Comparison of ENCODE assay signal across 14 cellular contexts in the genomic region with DNA sequence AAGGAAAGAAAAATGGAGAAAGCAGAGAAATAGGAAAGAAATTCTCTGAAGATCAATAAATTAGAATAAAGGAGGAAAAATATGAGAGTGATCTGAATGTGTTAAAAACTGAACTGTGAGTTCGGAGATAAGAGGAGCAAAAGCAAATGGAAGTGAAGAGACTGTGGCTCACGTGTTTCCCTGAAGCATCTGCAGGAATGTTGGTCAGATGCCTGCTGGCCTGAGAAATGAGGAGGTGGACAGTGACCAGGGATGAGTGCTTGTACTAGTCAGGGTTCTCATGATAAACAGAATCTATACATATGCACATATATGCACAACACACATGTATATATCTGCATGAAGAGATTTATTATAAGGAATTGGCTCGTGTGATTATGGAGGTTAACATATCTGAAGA.
DNase-seq lines count a peak whose midpoint lies in the region; ATAC-seq lines count a peak whose summit lies in the region.
"Had no signal": no experiment of that assay in that cellular context is flagged by ENCODE, and none has a peak within 500 bp of the region (broad histone marks: within the 10 kb centered on the region; RNA-seq: fewer than 3 reads in every experiment).

No MANE protein-coding gene starts in this region.

- H3K27me3 Mint-ChIP-seq in stimulated activated naive CD8-positive, alpha-beta T cell treated with anti-CD3 and anti-CD28 coated beads, Interleukin-15, Interleukin-2, amounts not matched to agents 100 ng/mL and 50 ng/mL, for 24 hours, result no peaks in the 10 kb centered on the region
- no peaks in the 10 kb centered on the region for H3K27me3 Mint-ChIP-seq in stimulated activated naive CD8-positive, alpha-beta T cell treated with anti-CD3 and anti-CD28 coated beads, Interleukin-15, amount 100 ng/mL, for 72 hours
- H3K27me3 Mint-ChIP-seq in T-helper 17 cell, result no peaks in the 10 kb centered on the region
- H3K27me3 Mint-ChIP-seq: activated T-helper 17 cell treated with anti-CD3 and anti-CD28 coated beads, Interleukin-2, amount 50 U/mL, for 72 hours had no signal

- peaks cover 52% of the 10 kb centered on the region for H3K4me1 Mint-ChIP-seq in stimulated activated naive CD8-positive, alpha-beta T cell treated with anti-CD3 and anti-CD28 coated beads, Interleukin-15, Interleukin-2, amounts not matched to agents 100 ng/mL and 50 ng/mL, for 24 hours (ENCODE audit: low read depth)
- H3K4me1 Mint-ChIP-seq in stimulated activated naive CD8-positive, alpha-beta T cell treated with anti-CD3 and anti-CD28 coated beads, Interleukin-15, amount 100 ng/mL, for 72 hours, result peaks cover 45% of the 10 kb centered on the region
- H3K4me1 Mint-ChIP-seq in T-helper 17 cell, result peaks cover 32% of the 10 kb centered on the region

- no peak for DNase-seq in stimulated activated naive CD8-positive, alpha-beta T cell treated with anti-CD3 and anti-CD28 coated beads, Interleukin-15, amount 100 ng/mL, for 72 hours
- no peak for DNase-seq in T-helper 17 cell
- DNase-seq in iris pigment epithelial cell (ENCODE audit: low read depth), result peak; percentile 88
- no peak for DNase-seq in mucosa of gallbladder (ENCODE audit: low spot score)
- no peak for DNase-seq in NCI-H2029 (lab: John Stamatoyannopoulos, UW)
- DNase-seq: activated CD4-positive, alpha-beta T cell treated with anti-CD3 and anti-CD28 coated beads, Interleukin-2, amount 50 U/mL, for 4 hours; naive thymus-derived CD4-positive, alpha-beta T cell; NCI-H2081 treated with DMSO at 0.1 percent for 48 hours; NCI-H69; SK-N-SH had no signal

- no peak overlapping the region for H3K4me3 Mint-ChIP-seq in stimulated activated naive CD8-positive, alpha-beta T cell treated with anti-CD3 and anti-CD28 coated beads, Interleukin-15, Interleukin-2, amounts not matched to agents 100 ng/mL and 50 ng/mL, for 24 hours
- no peak overlapping the region for H3K4me3 Mint-ChIP-seq in stimulated activated naive CD8-positive, alpha-beta T cell treated with anti-CD3 and anti-CD28 coated beads, Interleukin-15, amount 100 ng/mL, for 72 hours
- H3K4me3 Mint-ChIP-seq in T-helper 17 cell, result no peak overlapping the region
- H3K4me3 Mint-ChIP-seq: activated T-helper 17 cell treated with anti-CD3 and anti-CD28 coated beads, Interleukin-2, amount 50 U/mL, for 72 hours had no signal

- no peaks in the 10 kb centered on the region for H3K9me3 ChIP-seq in T-helper 17 cell (ENCODE audit: control insufficient read depth, low read length, poor library complexity, severe bottlenecking)
- H3K9me3 ChIP-seq: SK-N-SH had no signal

- no peaks in the 10 kb centered on the region for H3K9me3 Mint-ChIP-seq in stimulated activated naive CD8-positive, alpha-beta T cell treated with anti-CD3 and anti-CD28 coated beads, Interleukin-15, Interleukin-2, amounts not matched to agents 100 ng/mL and 50 ng/mL, for 24 hours
- peaks cover 3 to 5% of the 10 kb centered on the region in 2 donors for H3K9me3 Mint-ChIP-seq in stimulated activated naive CD8-positive, alpha-beta T cell treated with anti-CD3 and anti-CD28 coated beads, Interleukin-15, amount 100 ng/mL, for 72 hours
- H3K9me3 Mint-ChIP-seq: activated T-helper 17 cell treated with anti-CD3 and anti-CD28 coated beads, Interleukin-2, amount 50 U/mL, for 72 hours had no signal

- ATAC-seq in stimulated activated naive CD8-positive, alpha-beta T cell treated with anti-CD3 and anti-CD28 coated beads, Interleukin-15, amount 100 ng/mL, for 72 hours, result no peak
- ATAC-seq in T-helper 17 cell (no peak), GM21528 (IDR thresholded peaks at IDR 0.05; ENCODE audit: low FRiP score, unreplicated experiment) (no peak), HG02642 (IDR thresholded peaks at IDR 0.05; ENCODE audit: poor library complexity, unreplicated experiment) (no peak)
- ATAC-seq: activated T-helper 17 cell treated with anti-CD3 and anti-CD28 coated beads, Interleukin-2, amount 50 U/mL, for 72 hours; naive thymus-derived CD4-positive, alpha-beta T cell had no signal

- H3K36me3 Mint-ChIP-seq in stimulated activated naive CD8-positive, alpha-beta T cell treated with anti-CD3 and anti-CD28 coated beads, Interleukin-15, Interleukin-2, amounts not matched to agents 100 ng/mL and 50 ng/mL, for 24 hours (ENCODE audit: low read depth), result no peaks in the 10 kb centered on the region
- H3K36me3 Mint-ChIP-seq in T-helper 17 cell (ENCODE audit: low read depth), result peaks cover 3% of the 10 kb centered on the region

- peak overlapping the region; percentile 61 for H3K27ac Mint-ChIP-seq in stimulated activated naive CD8-positive, alpha-beta T cell treated with anti-CD3 and anti-CD28 coated beads, Interleukin-15, Interleukin-2, amounts not matched to agents 100 ng/mL and 50 ng/mL, for 24 hours
- peak overlapping the region in 1 of 2 donors; percentile 28 for H3K27ac Mint-ChIP-seq in stimulated activated naive CD8-positive, alpha-beta T cell treated with anti-CD3 and anti-CD28 coated beads, Interleukin-15, amount 100 ng/mL, for 72 hours
- H3K27ac Mint-ChIP-seq in T-helper 17 cell, result peak overlapping the region; percentile 75
- H3K27ac Mint-ChIP-seq: activated T-helper 17 cell treated with anti-CD3 and anti-CD28 coated beads, Interleukin-2, amount 50 U/mL, for 72 hours had no signal
